ENCODE assay signal across 24 cellular contexts in genomic region chr2:240179941-240180666, GRCh38. TPM values are rescaled to one million over a fixed set of nuclear protein-coding genes. Genes with fewer than 3 reads are reported as not detected.
DNase-seq lines count a peak whose midpoint lies in the region; TF ChIP-seq lines count a peak whose summit lies in the region.
"Had no signal": no experiment of that assay in that cellular context is flagged by ENCODE, and none has a peak within 500 bp of the region (broad histone marks: within the 10 kb centered on the region; RNA-seq: fewer than 3 reads in every experiment).

No MANE protein-coding gene starts in this region.

- H3K4me2 ChIP-seq in neuronal stem cell (ENCODE audit: insufficient read depth, low read length, poor library complexity, severe bottlenecking) = no peak overlapping the region

- TF ChIP-seq POLR2A in breast epithelium (IDR thresholded peaks at IDR 0.05) = no peak
- TF ChIP-seq POLR2A in thyroid gland (IDR thresholded peaks at IDR 0.05) = no peak

- H2AFZ ChIP-seq in neuronal stem cell (ENCODE audit: low read length) = no peak overlapping the region

- H3K4me3 ChIP-seq in breast epithelium = no peak overlapping the region
- H3K4me3 ChIP-seq in neuronal stem cell (ENCODE audit: low read length in 2 of 2) = no peak overlapping the region
- H3K4me3 ChIP-seq in thyroid gland (replicated peaks in 1 of 3) = no peak overlapping the region

- H2BK120ac ChIP-seq in neuronal stem cell (ENCODE audit: low read depth, low read length) = no peak overlapping the region

- H4K91ac ChIP-seq in neuronal stem cell (ENCODE audit: low read depth, low read length, poor library complexity) = no peak overlapping the region

- no peaks in the 10 kb centered on the region for H3K36me3 ChIP-seq in breast epithelium
- H3K36me3 ChIP-seq in neuronal stem cell (replicated peaks in 1 of 2; ENCODE audit: control insufficient read depth in 2 of 2, insufficient read depth in 2 of 2, low read length in 2 of 2) = no peaks in the 10 kb centered on the region
- no peaks in the 10 kb centered on the region for H3K36me3 ChIP-seq in thyroid gland

- H3K4me1 Mint-ChIP-seq in MCF 10A (ENCODE audit: insufficient read depth, unreplicated experiment) = peaks cover 7% of the 10 kb centered on the region
- no peaks in the 10 kb centered on the region for H3K4me1 Mint-ChIP-seq in activated naive CD4-positive, alpha-beta T cell treated with anti-CD3 and anti-CD28 coated beads for 36 hours (ENCODE audit: low read depth)
- H3K4me1 Mint-ChIP-seq: CD14-positive monocyte, IgD-negative memory B cell had no signal

- no peak overlapping the region for H3K27ac Mint-ChIP-seq in MCF 10A (ENCODE audit: low read depth, unreplicated experiment)
- no peak overlapping the region for H3K27ac Mint-ChIP-seq in activated naive CD4-positive, alpha-beta T cell treated with anti-CD3 and anti-CD28 coated beads for 36 hours
- H3K27ac Mint-ChIP-seq: CD14-positive monocyte, IgD-negative memory B cell had no signal

- H3K14ac ChIP-seq in neuronal stem cell (ENCODE audit: low read length) = no peak overlapping the region

- TF ChIP-seq CTCF in MCF 10A (IDR thresholded peaks at IDR 0.05; ENCODE audit: unreplicated experiment) (no peak), breast epithelium (IDR thresholded peaks at IDR 0.05) (no peak), thyroid gland (IDR thresholded peaks at IDR 0.05) (no peak)

- no peak overlapping the region for H2BK5ac ChIP-seq in neuronal stem cell (ENCODE audit: low read length)

- DNase-seq in MCF 10A (ENCODE audit: unreplicated experiment) (peak; percentile 8), breast epithelium (ENCODE audit: low spot score in 2 of 2) (no peak), epithelial cell of prostate (ENCODE audit: low read depth, low spot score) (peak; percentile 5), neuronal stem cell (ENCODE audit: low spot score) (no peak), COR-L47 (lab: John Stamatoyannopoulos, UW) (no peak), NCI-H2171 (lab: John Stamatoyannopoulos, UW) (no peak), thyroid gland (no peak)
- no peak for DNase-seq in activated naive CD4-positive, alpha-beta T cell treated with anti-CD3 and anti-CD28 coated beads for 36 hours
- DNase-seq: 8988T, Caco-2, GF-D8, GOT3, Karpas-422, MM.1S, NCI-H1092, NCI-H146, NCI-H2029 treated with DMSO at 0.1 percent for 48 hours, NCI-H446, NCI-H69, SHP77 had no signal

- CTCF ChIA-PET in MCF 10A (lab: Yijun Ruan, JAX) = interaction anchor here (0.9 kb wide), 1 partner anchor 11 kb away, joined by 3 read pairs; no protein-coding TSS in a partner anchor
- CTCF ChIA-PET in activated naive CD4-positive, alpha-beta T cell treated with anti-CD3 and anti-CD28 coated beads for 36 hours (lab: Charles Lee) = no interaction called here

- BruUV-seq in MCF 10A (replicated peaks; lab: Mats Ljungman, UMichigan) = no TSS peak

- H3K9me3 Mint-ChIP-seq in MCF 10A (ENCODE audit: unreplicated experiment) = no peaks in the 10 kb centered on the region
- H3K9me3 Mint-ChIP-seq in activated naive CD4-positive, alpha-beta T cell treated with anti-CD3 and anti-CD28 coated beads for 36 hours = no peaks in the 10 kb centered on the region
- H3K9me3 Mint-ChIP-seq: IgD-negative memory B cell had no signal

- H3K9ac ChIP-seq in neuronal stem cell (ENCODE audit: low read depth, low read length, poor library complexity) = no peak overlapping the region

- intact Hi-C loops in MCF 10A (cut with micrococcal nuclease) = no loop called here
- intact Hi-C loops in breast epithelium (cut with DNase I; ENCODE audit: low total_unique reads) = loop anchor here (10.0 kb wide), 1 partner anchor 395 kb away; no protein-coding TSS in a partner anchor
- intact Hi-C loops in activated naive CD4-positive, alpha-beta T cell treated with anti-CD3 and anti-CD28 coated beads for 36 hours (cut with micrococcal nuclease) = no loop called here
- intact Hi-C loops in thyroid gland (cut with DNase I) = no loop called here

- H3K4me1 ChIP-seq in breast epithelium (no peaks in the 10 kb centered on the region), neuronal stem cell (ENCODE audit: control insufficient read depth in 2 of 2, insufficient read depth in 1 of 2, low read depth in 1 of 2, low read length in 2 of 2) (peaks cover 0 to 4% of the 10 kb centered on the region in 2 donors), thyroid gland (no peaks in the 10 kb centered on the region)
- H3K4me1 ChIP-seq: Caco-2 had no signal

- no peak overlapping the region for H3K4me3 Mint-ChIP-seq in MCF 10A (ENCODE audit: unreplicated experiment)
- no peak overlapping the region for H3K4me3 Mint-ChIP-seq in activated naive CD4-positive, alpha-beta T cell treated with anti-CD3 and anti-CD28 coated beads for 36 hours
- H3K4me3 Mint-ChIP-seq: CD14-positive monocyte, IgD-negative memory B cell had no signal

- H3K9me3 ChIP-seq in breast epithelium (no peaks in the 10 kb centered on the region), neuronal stem cell (replicated peaks in 1 of 2; ENCODE audit: control insufficient read depth in 2 of 2, insufficient read depth in 1 of 2, low read depth in 1 of 2, low read length in 2 of 2) (no peaks in the 10 kb centered on the region), thyroid gland (no peaks in the 10 kb centered on the region)
- H3K9me3 ChIP-seq: Caco-2 had no signal

- no peak overlapping the region for H3K4ac ChIP-seq in neuronal stem cell (ENCODE audit: low read length)

- H3K79me1 ChIP-seq in neuronal stem cell (ENCODE audit: low read depth, low read length) = no peaks in the 10 kb centered on the region

- POLR2A ChIA-PET in MCF 10A (lab: Yijun Ruan, JAX) = no interaction called here

- H3K36me3 Mint-ChIP-seq in MCF 10A (ENCODE audit: insufficient read depth, unreplicated experiment) = peaks cover 6% of the 10 kb centered on the region
- no peaks in the 10 kb centered on the region for H3K36me3 Mint-ChIP-seq in activated naive CD4-positive, alpha-beta T cell treated with anti-CD3 and anti-CD28 coated beads for 36 hours (ENCODE audit: low read depth)
- H3K36me3 Mint-ChIP-seq: CD14-positive monocyte, IgD-negative memory B cell had no signal

- no peak overlapping the region for H2BK15ac ChIP-seq in neuronal stem cell (ENCODE audit: low read length)

- WGBS in neuronal stem cell (ENCODE audit: extremely low coverage in 2 of 2, insufficient read length in 2 of 2, insufficient replicate concordance in 1 of 2), 2 donors = no CpG with 5 or more reads among the region's 8 CpGs
- 73 to 80% methylated on average over 7 to 8 of the region's 8 CpGs for WGBS in thyroid gland, 2 donors

- no peak overlapping the region for H2AK5ac ChIP-seq in neuronal stem cell (ENCODE audit: low read depth, low read length)

- no peak overlapping the region for H3K23ac ChIP-seq in neuronal stem cell (ENCODE audit: low read depth, low read length, poor library complexity)

- peaks cover 65% of the 10 kb centered on the region for H3K27me3 Mint-ChIP-seq in MCF 10A (ENCODE audit: insufficient read depth, unreplicated experiment)
- peaks cover 17% of the 10 kb centered on the region for H3K27me3 Mint-ChIP-seq in activated naive CD4-positive, alpha-beta T cell treated with anti-CD3 and anti-CD28 coated beads for 36 hours (ENCODE audit: low read depth)

- H4K8ac ChIP-seq in neuronal stem cell (ENCODE audit: low read depth, low read length) = no peak overlapping the region

- H3K27me3 ChIP-seq in breast epithelium (peaks cover 0 to 25% of the 10 kb centered on the region in 2 donors), neuronal stem cell (ENCODE audit: control insufficient read depth in 3 of 3, insufficient read depth in 3 of 3, low read depth in 1 of 3, low read length in 3 of 3) (peaks cover 0 to 52% (median 0%) of the 10 kb centered on the region in 3 experiments), thyroid gland (no peaks in the 10 kb centered on the region)

- peak overlapping the region; percentile 53 for H3K18ac ChIP-seq in neuronal stem cell (ENCODE audit: low read length)

- H2BK12ac ChIP-seq in neuronal stem cell (ENCODE audit: low read length) = no peak overlapping the region

- H3K27ac ChIP-seq in breast epithelium (no peak overlapping the region), epithelial cell of prostate (no peak overlapping the region), neuronal stem cell (replicated peaks; ENCODE audit: low read length) (no peak overlapping the region), thyroid gland (no peak overlapping the region)

RNA-seq across cellular contexts. Expression of gene OTOS, which starts 39.6 kb away (rescaled TPM):
- total RNA-seq in MCF 10A (2022) = not detected in 2 replicates
- not detected for total RNA-seq in breast epithelium
- polyA plus RNA-seq in neuronal stem cell (2013, experiment 1 of 2) = 0.08 TPM
- polyA plus RNA-seq in neuronal stem cell (2013, experiment 2 of 2) = not detected
- total RNA-seq in activated naive CD4-positive, alpha-beta T cell treated with anti-CD3 and anti-CD28 coated beads for 36 hours = not detected
- 10 to 100 TPM in 3 of 4 donors, 1 to 10 TPM in 1; 4.3 to 62.8 (median 22.1) TPM for total RNA-seq in thyroid gland
- total RNA-seq: Caco-2, OCI-LY7 had no signal
- polyA plus RNA-seq: AG04450, CD14-positive monocyte, IgD-negative memory B cell had no signal

RNA-seq across cellular contexts. Expression of gene COPS9, which starts 44.0 kb away (rescaled TPM):
- total RNA-seq in MCF 10A (2022) (146 and 197 TPM in 2 replicates), breast epithelium (100 to 1,000 TPM; 174 to 267 (median 250) TPM), thyroid gland (100 to 1,000 TPM in 3 of 4 donors, 10 to 100 TPM in 1; 63.6 to 965 (median 239) TPM)
- polyA plus RNA-seq in neuronal stem cell (2013, experiment 1 of 2) = 234 TPM
- 225 TPM for polyA plus RNA-seq in neuronal stem cell (2013, experiment 2 of 2)
- 10 to 100 TPM; 84.5 to 91.3 TPM for total RNA-seq in activated naive CD4-positive, alpha-beta T cell treated with anti-CD3 and anti-CD28 coated beads for 36 hours

Comparison
In these comparisons a context has a peak if more than half of its experiments do, and no peak if none do; other contexts are left out.
1. DNase-seq: peak in MCF 10A (single experiment) and epithelial cell of prostate (single experiment); none in breast epithelium (0 of 2), neuronal stem cell (single experiment), activated naive CD4-positive, alpha-beta T cell treated with anti-CD3 and anti-CD28 coated beads for 36 hours (single experiment), COR-L47 (single experiment), NCI-H2171 (single experiment) and thyroid gland (0 of 2).